In the genomic region with DNA sequence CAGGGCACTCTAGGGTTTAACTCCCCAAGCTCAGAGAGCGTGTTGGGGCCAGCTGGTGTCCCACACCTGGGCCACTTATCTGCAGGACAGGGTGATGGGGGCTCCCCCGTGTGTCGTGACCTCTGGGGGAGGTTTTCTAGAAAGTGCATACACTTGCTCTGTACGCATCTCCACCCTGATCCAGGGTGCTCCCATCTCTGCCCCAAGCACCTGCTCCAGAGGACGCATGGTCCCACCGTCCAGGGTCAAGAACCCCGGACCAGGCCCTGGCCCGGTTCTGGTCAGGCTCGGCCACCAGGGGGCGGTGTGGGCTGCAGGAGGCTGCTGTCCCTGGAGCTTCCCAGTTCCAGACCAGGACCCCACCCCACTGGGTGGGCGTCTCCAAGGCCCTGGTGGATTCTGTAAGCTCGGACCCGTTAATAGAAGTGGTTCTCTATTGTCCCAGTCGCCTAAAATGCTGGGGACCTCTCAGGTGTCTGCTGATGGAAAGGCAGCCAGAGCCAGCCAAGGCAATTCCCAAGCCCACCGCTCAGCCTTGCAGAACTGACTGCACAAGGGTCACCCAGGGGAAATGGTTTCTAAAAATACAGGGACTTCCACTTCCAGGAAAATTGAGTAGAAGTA, we compare ENCODE assay signal across 8 cellular contexts. TPM values are rescaled to one million over a fixed set of nuclear protein-coding genes. Genes with fewer than 3 reads are reported as not detected.
A peak's percentile ranks its signal among the peaks of the same experiment; 100 is the strongest.
DNase-seq lines count a peak whose midpoint lies in the region; ATAC-seq and TF ChIP-seq lines count a peak whose summit lies in the region.

No MANE protein-coding gene starts in this region.

- no peaks in the 10 kb centered on the region for H3K27me3 ChIP-seq in Loucy (ENCODE audit: insufficient read depth, low read length, poor library complexity, severe bottlenecking)

- H2AFZ ChIP-seq in Loucy (ENCODE audit: low read length) = no peak overlapping the region

- H3K9me2 ChIP-seq in Loucy (replicated peaks; ENCODE audit: low read depth, low read length) = no peaks in the 10 kb centered on the region

- H3K9ac ChIP-seq in Loucy (ENCODE audit: low read depth, low read length, poor library complexity, severe bottlenecking) = no peak overlapping the region

- no peaks in the 10 kb centered on the region for H3K79me2 ChIP-seq in Loucy (ENCODE audit: insufficient read depth, low read length)

- H4K20me1 ChIP-seq in Loucy (ENCODE audit: insufficient read depth, low read length, poor library complexity, severe bottlenecking) = no peaks in the 10 kb centered on the region

- H3F3A ChIP-seq in Loucy (ENCODE audit: low read depth) = no peaks in the 10 kb centered on the region

- H3K36me3 ChIP-seq in Loucy (ENCODE audit: insufficient read depth, low read length) = no peaks in the 10 kb centered on the region

- no peak overlapping the region for H3K4me2 ChIP-seq in Loucy (ENCODE audit: low read depth, low read length, poor library complexity, severe bottlenecking)

- ATAC-seq in left cardiac atrium (peak; percentile 81 to 82), GM21528 (IDR thresholded peaks at IDR 0.05; ENCODE audit: low FRiP score, unreplicated experiment) (no peak), GM18498 (IDR thresholded peaks at IDR 0.05; ENCODE audit: unreplicated experiment) (no peak)

- H3K9me3 ChIP-seq in Loucy (ENCODE audit: insufficient read depth, low read depth, low read length) = no peaks in the 10 kb centered on the region

- no peak overlapping the region for H3K4me3 ChIP-seq in AG10803 (ENCODE audit: low read length)
- H3K4me3 ChIP-seq in Loucy (ENCODE audit: low read length, poor library complexity, severe bottlenecking) = no peak overlapping the region

- no peaks in the 10 kb centered on the region for H3K4me1 ChIP-seq in Loucy (ENCODE audit: insufficient read depth, low read length, poor library complexity, severe bottlenecking)

- DNase-seq in AG10803 (ENCODE audit: low read depth) (peak; percentile 11), left cardiac atrium (peak; percentile 71), kidney tubule cell (ENCODE audit: low spot score) (no peak)
- peak; percentile 83 for DNase-seq in activated effector memory CD4-positive, alpha-beta T cell treated with anti-CD3 and anti-CD28 coated beads, Interleukin-2, amount 50 U/mL, for 16 hours
- DNase-seq in stimulated activated CD4-positive, alpha-beta T cell treated with anti-CD3 and anti-CD28 coated beads, Interleukin-15, amount 100 ng/mL, for 24 hours = peak; percentile 64

- intact Hi-C loops in left cardiac atrium (cut with DNase I) = loop anchor here in 1 of 2 donors (1.0 kb wide), 1 partner anchor 39 kb away; no protein-coding TSS in a partner anchor

- TF ChIP-seq CTCF in AG10803 (conservative IDR thresholded peaks at IDR 0.05; ENCODE audit: low read length) (peak; percentile 66), Loucy (conservative IDR thresholded peaks at IDR 0.05; ENCODE audit: low read length) (peak; percentile 73)

RNA-seq across cellular contexts. Expression of a gene that starts 34.7 kb away (rescaled TPM):
- 100 to 1,000 TPM; 118 to 127 TPM for total RNA-seq in left cardiac atrium

RNA-seq across cellular contexts. Expression of a gene that starts 43.8 kb away (rescaled TPM):
- not detected for total RNA-seq in left cardiac atrium

Comparison
In these comparisons a context has a peak if more than half of its experiments do, and no peak if none do; other contexts are left out.
1. ATAC-seq: peak in left cardiac atrium (2 of 2); none in GM21528 (single experiment) and GM18498 (single experiment).